Comparison of ENCODE assay signal across 1 cellular context in genomic region chr3:159166899-159167586, GRCh38.
TF ChIP-seq lines count a peak whose summit lies in the region.

No MANE protein-coding gene starts in this region.

TF ChIP-seq in GM12878, 131 proteins besides CTCF, POLR2A, EP300 and RAD21 (continued from another document):
- no peak for TF ChIP-seq PBX3 (IDR thresholded peaks at IDR 0.05; ENCODE audit: insufficient replicate concordance, low read depth, low read length)
- TF ChIP-seq JUNB (IDR thresholded peaks at IDR 0.05), result no peak
- no peak for TF ChIP-seq ZNF592 (IDR thresholded peaks at IDR 0.05)
- TF ChIP-seq SUPT20H (IDR thresholded peaks at IDR 0.05; ENCODE audit: borderline replicate concordance, control insufficient read depth, low read depth, low read length), result no peak
- no peak for TF ChIP-seq RBBP5 (conservative IDR thresholded peaks at IDR 0.05)
- no peak for TF ChIP-seq ZBED1 (IDR thresholded peaks at IDR 0.05; ENCODE audit: borderline replicate concordance)
- no peak for TF ChIP-seq BRCA1 (IDR thresholded peaks at IDR 0.05; ENCODE audit: low read depth, low read length)
- TF ChIP-seq CREM (IDR thresholded peaks at IDR 0.05; ENCODE audit: low read depth), result no peak
- no peak for TF ChIP-seq ZNF217 (IDR thresholded peaks at IDR 0.05)
- TF ChIP-seq MTA3 (IDR thresholded peaks at IDR 0.05; ENCODE audit: borderline replicate concordance, low read length), result no peak
- no peak for TF ChIP-seq PML (IDR thresholded peaks at IDR 0.05; ENCODE audit: low read length)
- no peak for TF ChIP-seq TCF12 (IDR thresholded peaks at IDR 0.05; ENCODE audit: low read depth, low read length)
- TF ChIP-seq CHD4 (IDR thresholded peaks at IDR 0.05), result no peak
- TF ChIP-seq MAX (IDR thresholded peaks at IDR 0.05; ENCODE audit: low read depth, low read length), result no peak
- TF ChIP-seq RFX5 (IDR thresholded peaks at IDR 0.05; ENCODE audit: low read depth, low read length), result no peak
- TF ChIP-seq EGR1 (IDR thresholded peaks at IDR 0.05; ENCODE audit: borderline replicate concordance in 1 of 2, low read depth in 2 of 2, low read length in 2 of 2), result no peak
- no peak for TF ChIP-seq SMARCA5 (IDR thresholded peaks at IDR 0.05)
- TF ChIP-seq TCF7 (IDR thresholded peaks at IDR 0.05; ENCODE audit: borderline replicate concordance), result no peak
